13 cellular contexts compared by ENCODE assay signal in the genomic region with DNA sequence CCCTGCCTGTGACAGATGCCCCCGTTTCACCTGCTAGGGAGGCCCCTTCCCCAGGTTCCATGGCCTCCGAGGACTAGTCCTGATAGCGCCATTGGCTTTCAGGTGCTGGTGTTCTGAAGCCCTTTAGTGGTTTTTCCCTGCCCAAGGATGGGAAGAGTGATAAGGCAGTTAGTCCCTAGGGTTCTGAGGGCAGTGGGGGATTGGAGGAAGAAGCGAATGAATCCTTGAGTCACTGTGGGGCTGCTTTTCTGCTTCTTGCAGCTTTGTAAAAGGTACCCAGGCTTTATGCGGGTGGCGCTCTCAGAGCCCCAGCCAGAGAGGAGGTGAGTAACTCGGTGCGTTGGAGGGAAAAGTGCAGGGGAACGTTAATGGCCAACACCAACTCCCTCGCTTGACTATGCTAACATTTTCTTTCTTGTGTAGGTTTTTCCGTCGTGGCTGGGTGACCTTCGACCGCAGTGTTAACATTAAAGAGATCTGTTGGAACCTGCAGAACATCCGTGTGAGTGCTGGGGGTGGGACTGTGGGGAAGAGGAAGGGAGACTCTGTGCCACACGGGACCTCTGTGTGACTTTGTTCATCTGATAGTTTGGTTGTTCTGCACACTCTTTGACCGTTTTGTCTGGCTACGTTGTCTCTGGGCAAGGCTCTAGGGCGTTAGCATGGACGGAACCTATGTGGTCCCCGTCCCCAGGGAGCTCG. TPM values are rescaled to one million over a fixed set of nuclear protein-coding genes. Genes with fewer than 3 reads are reported as not detected.
DNase-seq lines count a peak whose midpoint lies in the region; ATAC-seq and TF ChIP-seq lines count a peak whose summit lies in the region.
"Had no signal": no experiment of that assay in that cellular context is flagged by ENCODE, and none has a peak within 500 bp of the region (broad histone marks: within the 10 kb centered on the region; RNA-seq: fewer than 3 reads in every experiment).

No MANE protein-coding gene starts in this region.

- no peak overlapping the region for H2BK15ac ChIP-seq in neuronal stem cell (ENCODE audit: low read length)

- no peaks in the 10 kb centered on the region for H3K27me3 Mint-ChIP-seq in activated naive CD4-positive, alpha-beta T cell treated with anti-CD3 and anti-CD28 coated beads, Interleukin-2, amount 50 U/mL, for 24 hours
- H3K27me3 Mint-ChIP-seq in activated T-helper 17 cell treated with anti-CD3 and anti-CD28 coated beads, Interleukin-2, amount 50 U/mL, for 72 hours, result no peaks in the 10 kb centered on the region

- TF ChIP-seq POLR2A in testis (IDR thresholded peaks at IDR 0.05), result no peak

- H2BK120ac ChIP-seq in neuronal stem cell (ENCODE audit: low read depth, low read length), result no peak overlapping the region

- no peak overlapping the region for H2BK5ac ChIP-seq in neuronal stem cell (ENCODE audit: low read length)

- no peak overlapping the region for H3K4me2 ChIP-seq in neuronal stem cell (ENCODE audit: insufficient read depth, low read length, poor library complexity, severe bottlenecking)
- H3K4me2 ChIP-seq: KMS-11 had no signal

- H3K4ac ChIP-seq in neuronal stem cell (ENCODE audit: low read length), result no peak overlapping the region

- H2AK5ac ChIP-seq in neuronal stem cell (ENCODE audit: low read depth, low read length), result no peak overlapping the region

- H3K14ac ChIP-seq in neuronal stem cell (ENCODE audit: low read length), result peak overlapping the region; percentile 9

- peaks cover 36% of the 10 kb centered on the region for H3K36me3 Mint-ChIP-seq in activated naive CD4-positive, alpha-beta T cell treated with anti-CD3 and anti-CD28 coated beads, Interleukin-2, amount 50 U/mL, for 24 hours
- H3K36me3 Mint-ChIP-seq in activated T-helper 17 cell treated with anti-CD3 and anti-CD28 coated beads, Interleukin-2, amount 50 U/mL, for 72 hours (ENCODE audit: low read depth), result peaks cover 83% of the 10 kb centered on the region

- H3K9me3 ChIP-seq in neuronal stem cell (replicated peaks in 1 of 2; ENCODE audit: control insufficient read depth in 2 of 2, insufficient read depth in 1 of 2, low read depth in 1 of 2, low read length in 2 of 2), result no peaks in the 10 kb centered on the region
- no peaks in the 10 kb centered on the region for H3K9me3 ChIP-seq in testis

- no peak overlapping the region for H2AFZ ChIP-seq in neuronal stem cell (ENCODE audit: low read length)

- ATAC-seq in activated T-helper 17 cell treated with anti-CD3 and anti-CD28 coated beads, Interleukin-2, amount 50 U/mL, for 72 hours (replicated peaks), result no peak
- ATAC-seq: foreskin keratinocyte had no signal

- no peak overlapping the region for H3K23ac ChIP-seq in neuronal stem cell (ENCODE audit: low read depth, low read length, poor library complexity)

- no CpG with 5 or more reads among the region's 22 CpGs for WGBS in neuronal stem cell (ENCODE audit: extremely low coverage in 2 of 2, insufficient read length in 2 of 2, insufficient replicate concordance in 1 of 2), 2 donors
- WGBS in testis, 2 donors, result 83 to 86% methylated on average over 20 to 22 of the region's 22 CpGs

- no peak overlapping the region for H4K91ac ChIP-seq in neuronal stem cell (ENCODE audit: low read depth, low read length, poor library complexity)

- no peak for DNase-seq in activated naive CD4-positive, alpha-beta T cell treated with Interleukin-2 at 50 U/mL for 16 hours
- DNase-seq in neuronal stem cell (ENCODE audit: low spot score) (no peak), testis (no peak)
- DNase-seq in stimulated activated CD4-positive, alpha-beta T cell treated with anti-CD3 and anti-CD28 coated beads, Interleukin-2, amount 100 ng/mL, for 48 hours, result no peak
- DNase-seq: aorta; EL; foreskin keratinocyte; NCI-H187; stimulated activated CD4-positive, alpha-beta T cell treated with anti-CD3 and anti-CD28 coated beads, Interleukin-4, amount 100 ng/mL, for 24 hours had no signal

- H3K36me3 ChIP-seq in neuronal stem cell (replicated peaks in 1 of 2; ENCODE audit: control insufficient read depth in 2 of 2, insufficient read depth in 2 of 2, low read length in 2 of 2) (peaks cover 69 to 84% of the 10 kb centered on the region in 2 donors), testis (ENCODE audit: low read depth, missing control alignments) (no peaks in the 10 kb centered on the region)

- intact Hi-C loops in testis (cut with DNase I; ENCODE audit: low total_unique reads), result no loop called here

- peak overlapping the region; percentile 55 for H3K27ac Mint-ChIP-seq in activated naive CD4-positive, alpha-beta T cell treated with anti-CD3 and anti-CD28 coated beads, Interleukin-2, amount 50 U/mL, for 24 hours
- peak overlapping the region; percentile 41 for H3K27ac Mint-ChIP-seq in activated T-helper 17 cell treated with anti-CD3 and anti-CD28 coated beads, Interleukin-2, amount 50 U/mL, for 72 hours

- H3K18ac ChIP-seq in neuronal stem cell (ENCODE audit: low read length), result no peak overlapping the region

- no peak overlapping the region for H3K4me3 ChIP-seq in neuronal stem cell (ENCODE audit: low read length in 2 of 2)
- H3K4me3 ChIP-seq in testis, result no peak overlapping the region

- H3K4me1 ChIP-seq in neuronal stem cell (ENCODE audit: control insufficient read depth in 2 of 2, insufficient read depth in 1 of 2, low read depth in 1 of 2, low read length in 2 of 2) (peaks cover 8% of the 10 kb centered on the region in 2 donors), testis (peaks cover 13% of the 10 kb centered on the region)

- no peaks in the 10 kb centered on the region for H3K27me3 ChIP-seq in neuronal stem cell (ENCODE audit: control insufficient read depth in 3 of 3, insufficient read depth in 3 of 3, low read depth in 1 of 3, low read length in 3 of 3)
- H3K27me3 ChIP-seq in testis, result no peaks in the 10 kb centered on the region
- H3K27me3 ChIP-seq: foreskin keratinocyte had no signal

- peak overlapping the region; percentile 8 for H3K4me3 Mint-ChIP-seq in activated naive CD4-positive, alpha-beta T cell treated with anti-CD3 and anti-CD28 coated beads, Interleukin-2, amount 50 U/mL, for 24 hours
- peak overlapping the region; percentile 47 for H3K4me3 Mint-ChIP-seq in activated T-helper 17 cell treated with anti-CD3 and anti-CD28 coated beads, Interleukin-2, amount 50 U/mL, for 72 hours

- peaks cover 32% of the 10 kb centered on the region for H3K4me1 Mint-ChIP-seq in activated naive CD4-positive, alpha-beta T cell treated with anti-CD3 and anti-CD28 coated beads, Interleukin-2, amount 50 U/mL, for 24 hours
- H3K4me1 Mint-ChIP-seq in activated T-helper 17 cell treated with anti-CD3 and anti-CD28 coated beads, Interleukin-2, amount 50 U/mL, for 72 hours, result peaks cover 55% of the 10 kb centered on the region

- H3K27ac ChIP-seq in neuronal stem cell (replicated peaks; ENCODE audit: low read length) (no peak overlapping the region), testis (no peak overlapping the region)
- H3K27ac ChIP-seq: foreskin keratinocyte, KMS-11 had no signal

- H3K79me1 ChIP-seq in neuronal stem cell (ENCODE audit: low read depth, low read length), result peaks cover 20% of the 10 kb centered on the region

- peak overlapping the region; percentile 36 for H3K9ac ChIP-seq in neuronal stem cell (ENCODE audit: low read depth, low read length, poor library complexity)
- H3K9ac ChIP-seq: KMS-11 had no signal

- no peak for TF ChIP-seq CTCF in testis (IDR thresholded peaks at IDR 0.05)

- no peak overlapping the region for H2BK12ac ChIP-seq in neuronal stem cell (ENCODE audit: low read length)

- H4K8ac ChIP-seq in neuronal stem cell (ENCODE audit: low read depth, low read length), result no peak overlapping the region

- no peaks in the 10 kb centered on the region for H3K9me3 Mint-ChIP-seq in activated naive CD4-positive, alpha-beta T cell treated with anti-CD3 and anti-CD28 coated beads, Interleukin-2, amount 50 U/mL, for 24 hours
- no peaks in the 10 kb centered on the region for H3K9me3 Mint-ChIP-seq in activated T-helper 17 cell treated with anti-CD3 and anti-CD28 coated beads, Interleukin-2, amount 50 U/mL, for 72 hours

RNA-seq across cellular contexts. Expression of gene UFSP1, which starts 3.9 kb away (rescaled TPM):
- 1 to 10 TPM in 1 of 2 donors, under 1 TPM in 1; 0.79 to 3.2 TPM for total RNA-seq in activated T-helper 17 cell treated with anti-CD3 and anti-CD28 coated beads, Interleukin-2, amount 50 U/mL, for 72 hours
- 1.1 TPM for polyA plus RNA-seq in neuronal stem cell (2013, experiment 1 of 2)
- polyA plus RNA-seq in neuronal stem cell (2013, experiment 2 of 2), result 1.0 TPM
- total RNA-seq in testis, result 1 to 10 TPM; 3.0 to 4.2 TPM
- 1.3 TPM for polyA plus RNA-seq in testis (ENCODE audit: insufficient read depth, low read depth, low replicate concordance)

RNA-seq across cellular contexts. Expression of gene ACHE, which starts 10.1 kb away (rescaled TPM):
- not detected for total RNA-seq in activated T-helper 17 cell treated with anti-CD3 and anti-CD28 coated beads, Interleukin-2, amount 50 U/mL, for 72 hours
- 2.0 TPM for polyA plus RNA-seq in neuronal stem cell (2013, experiment 1 of 2)
- polyA plus RNA-seq in neuronal stem cell (2013, experiment 2 of 2), result 2.0 TPM
- 10 to 100 TPM in 1 of 2 donors, 1 to 10 TPM in 1; 9.8 to 10.5 TPM for total RNA-seq in testis
- 5.1 TPM for polyA plus RNA-seq in testis (ENCODE audit: insufficient read depth, low read depth, low replicate concordance)
- total RNA-seq: RPMI7951 had no signal

RNA-seq across cellular contexts. Expression of gene SRRT, which starts 10.7 kb away (rescaled TPM):
- 100 to 1,000 TPM; 208 to 255 TPM for total RNA-seq in activated T-helper 17 cell treated with anti-CD3 and anti-CD28 coated beads, Interleukin-2, amount 50 U/mL, for 72 hours
- polyA plus RNA-seq in neuronal stem cell (2013, experiment 1 of 2), result 97.6 TPM
- 99.4 TPM for polyA plus RNA-seq in neuronal stem cell (2013, experiment 2 of 2)
- 100 to 1,000 TPM; 255 to 291 TPM for total RNA-seq in testis
- 389 TPM for polyA plus RNA-seq in testis (ENCODE audit: insufficient read depth, low read depth, low replicate concordance)

RNA-seq across cellular contexts. Expression of gene TRIP6, which starts 18.4 kb away (rescaled TPM):
- 10 to 100 TPM; 36.5 to 43.5 TPM for total RNA-seq in activated T-helper 17 cell treated with anti-CD3 and anti-CD28 coated beads, Interleukin-2, amount 50 U/mL, for 72 hours
- 34.6 TPM for polyA plus RNA-seq in neuronal stem cell (2013, experiment 1 of 2)
- polyA plus RNA-seq in neuronal stem cell (2013, experiment 2 of 2), result 35.8 TPM
- 10 to 100 TPM; 46.8 to 99.6 TPM for total RNA-seq in testis
- polyA plus RNA-seq in testis (ENCODE audit: insufficient read depth, low read depth, low replicate concordance), result 49.8 TPM

RNA-seq across cellular contexts. Expression of gene SLC12A9, which starts 33.1 kb away (rescaled TPM):
- total RNA-seq in activated T-helper 17 cell treated with anti-CD3 and anti-CD28 coated beads, Interleukin-2, amount 50 U/mL, for 72 hours, result 10 to 100 TPM; 15.7 to 30.1 TPM
- polyA plus RNA-seq in neuronal stem cell (2013, experiment 1 of 2), result 11.0 TPM
- 9.5 TPM for polyA plus RNA-seq in neuronal stem cell (2013, experiment 2 of 2)
- 10 to 100 TPM; 13.8 to 18.9 TPM for total RNA-seq in testis
- 12.8 TPM for polyA plus RNA-seq in testis (ENCODE audit: insufficient read depth, low read depth, low replicate concordance)

Comparison
In these comparisons a context has a peak if more than half of its experiments do, and no peak if none do; other contexts are left out.
1. RNA of gene ACHE, which starts 10.1 kb away (total RNA-seq): 9.8 to 10.5 TPM in testis; not detected in activated T-helper 17 cell treated with anti-CD3 and anti-CD28 coated beads, Interleukin-2, amount 50 U/mL, for 72 hours; every median in the first group is over 4 times any median in the second.